10 cellular contexts compared by ENCODE assay signal in genomic region chr2:47003641-47004427, GRCh38.
DNase-seq lines count a peak whose midpoint lies in the region; ATAC-seq and TF ChIP-seq lines count a peak whose summit lies in the region.
"Had no signal": no experiment of that assay in that cellular context is flagged by ENCODE, and none has a peak within 500 bp of the region (broad histone marks: within the 10 kb centered on the region; RNA-seq: fewer than 3 reads in every experiment).

No MANE protein-coding gene starts in this region.

- peak overlapping the region; percentile 27 for H3K27ac ChIP-seq in GM23248
- peak overlapping the region; percentile 18 for H3K27ac ChIP-seq in RWPE2 (ENCODE audit: poor library complexity, severe bottlenecking)
- H3K27ac ChIP-seq in gastroesophageal sphincter = peak overlapping the region; percentile 32 to 97 (median 94)

- no peak overlapping the region for H3K4me3 ChIP-seq in GM23248
- no peak overlapping the region for H3K4me3 ChIP-seq in RWPE2 (ENCODE audit: severe bottlenecking)
- H3K4me3 ChIP-seq in gastroesophageal sphincter = no peak overlapping the region

- ATAC-seq in RWPE2 (ENCODE audit: low read depth) (peak; percentile 22; the same call in 1 of the 3 replicates), gastroesophageal sphincter (no peak)
- ATAC-seq: activated CD4-positive, alpha-beta T cell treated with anti-CD3 and anti-CD28 coated beads for 36 hours; stimulated activated naive CD8-positive, alpha-beta T cell treated with anti-CD3 and anti-CD28 coated beads, Interleukin-15, Interleukin-2, amounts not matched to agents 100 U/mL and 50 U/mL, for 24 hours had no signal

- H3K9ac ChIP-seq in GM23248 = no peak overlapping the region

- peaks cover 9% of the 10 kb centered on the region; the same call in 1 of the 2 replicates for H3F3A ChIP-seq in GM23248 (ENCODE audit: insufficient read depth)

- H3K4me1 ChIP-seq in GM23248 (ENCODE audit: insufficient read depth) (peaks cover 18% of the 10 kb centered on the region), RWPE2 (ENCODE audit: insufficient read depth, poor library complexity, severe bottlenecking) (peaks cover 10% of the 10 kb centered on the region), gastroesophageal sphincter (peaks cover 6 to 94% (median 57%) of the 10 kb centered on the region in 3 donors)

- H3K27me3 ChIP-seq in GM23248 (replicated peaks; ENCODE audit: insufficient read depth) (no peaks in the 10 kb centered on the region), RWPE2 (ENCODE audit: insufficient read depth, poor library complexity, severe bottlenecking) (no peaks in the 10 kb centered on the region), gastroesophageal sphincter (no peaks in the 10 kb centered on the region)

- no peaks in the 10 kb centered on the region for H3K9me2 ChIP-seq in GM23248 (ENCODE audit: insufficient read depth)

- no peak for TF ChIP-seq CTCF in RWPE2 (IDR thresholded peaks at IDR 0.05; ENCODE audit: poor library complexity, severe bottlenecking)
- TF ChIP-seq CTCF in gastroesophageal sphincter (IDR thresholded peaks at IDR 0.05) = no peak

- H2AFZ ChIP-seq in GM23248 = no peak overlapping the region

- H3K36me3 ChIP-seq in GM23248 (ENCODE audit: low read depth) (peaks cover 43% of the 10 kb centered on the region), RWPE2 (ENCODE audit: low read depth) (peaks cover 32% of the 10 kb centered on the region), gastroesophageal sphincter (peaks cover 0 to 24% of the 10 kb centered on the region in 2 donors)

- no peaks in the 10 kb centered on the region for H3K9me3 ChIP-seq in GM23248 (ENCODE audit: low read depth)
- no peaks in the 10 kb centered on the region for H3K9me3 ChIP-seq in RWPE2 (ENCODE audit: severe bottlenecking)
- no peaks in the 10 kb centered on the region for H3K9me3 ChIP-seq in gastroesophageal sphincter

- DNase-seq in GM23248 (peak; percentile 55), RWPE2 (ENCODE audit: low spot score) (no peak), superior temporal gyrus (ENCODE audit: extremely low spot score) (peak; percentile 22), germinal center (ENCODE audit: low spot score) (no peak), RKO (ENCODE audit: low spot score) (no peak), SHP77 treated with DMSO at 0.1 percent for 48 hours (lab: John Stamatoyannopoulos, UW) (no peak)
- DNase-seq: activated CD4-positive, alpha-beta T cell treated with anti-CD3 and anti-CD28 coated beads for 36 hours; stimulated activated CD4-positive, alpha-beta T cell treated with anti-CD3 and anti-CD28 coated beads, Interleukin-15, amount 100 ng/mL, for 24 hours; stimulated activated naive CD8-positive, alpha-beta T cell treated with anti-CD3 and anti-CD28 coated beads, Interleukin-15, Interleukin-2, amounts not matched to agents 100 U/mL and 50 U/mL, for 24 hours had no signal

- no peaks in the 10 kb centered on the region for H4K20me1 ChIP-seq in GM23248 (ENCODE audit: insufficient read depth)

- WGBS in GM23248 (ENCODE audit: low coverage in 1 of 2, low lambda C conversion rate in 2 of 2, missing lambda C conversion rate in 2 of 2), 2 experiments = 83 to 84% methylated on average over 13 of the region's 13 CpGs
- 67% methylated on average over 1 of the region's 13 CpGs; no CpG with 5 or more reads in 1 of the 2 donors for WGBS in gastroesophageal sphincter (ENCODE audit: low coverage in 1 of 2), 2 donors

- TF ChIP-seq EP300 in gastroesophageal sphincter (IDR thresholded peaks at IDR 0.05) = no peak

- no peak overlapping the region for H3K4me2 ChIP-seq in GM23248 (ENCODE audit: unreplicated experiment)

- TF ChIP-seq POLR2A in gastroesophageal sphincter (IDR thresholded peaks at IDR 0.05) = no peak

- in situ Hi-C loops in GM23248 (cut with MboI) = no loop called here

- H3K79me2 ChIP-seq in GM23248 (ENCODE audit: insufficient read depth) = 0 out of 2 replicates have a peak, but pooled peaks cover 5% of the 10 kb centered on the region

Comparison
In these comparisons a context has a peak if more than half of its experiments do, and no peak if none do; other contexts are left out.
1. DNase-seq: peak in GM23248 (single experiment) and superior temporal gyrus (single experiment); none in RWPE2 (single experiment), germinal center (single experiment), RKO (single experiment) and SHP77 treated with DMSO at 0.1 percent for 48 hours (single experiment).
2. H3K27ac ChIP-seq: peak in every context shown above with its lines; median percentile 94 in gastroesophageal sphincter; 27 in GM23248; 18 in RWPE2.